Comparison of ENCODE assay signal across 7 cellular contexts in the genomic region with DNA sequence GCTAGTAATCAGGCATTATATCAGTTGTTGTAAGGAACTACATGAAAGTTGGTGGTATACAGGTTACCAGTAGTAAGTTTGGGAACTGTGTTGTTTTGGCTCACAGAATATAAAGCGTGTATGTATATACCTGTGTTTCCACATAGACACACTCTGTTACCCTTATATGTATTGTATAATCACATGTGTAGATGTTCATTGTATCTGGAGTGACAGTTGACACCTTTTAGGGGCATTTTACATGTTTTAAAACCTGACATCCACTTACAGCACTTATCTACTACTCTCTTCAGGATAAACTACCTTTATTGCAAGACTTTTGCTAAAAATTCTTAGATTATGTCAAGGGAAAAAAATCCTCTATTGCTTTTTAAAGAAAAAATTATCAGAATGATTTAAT.
"Had no signal": no experiment of that assay in that cellular context is flagged by ENCODE, and none has a peak within 500 bp of the region (broad histone marks: within the 10 kb centered on the region; RNA-seq: fewer than 3 reads in every experiment).

No MANE protein-coding gene starts in this region.

- DNase-seq: GM23248, GOT3, H7, KBM-7 had no signal

- H3K36me3 ChIP-seq: HAP-1 had no signal

- H3K9me3 ChIP-seq: HAP-1 had no signal

- H3K4me1 ChIP-seq: HAP-1 had no signal

- ATAC-seq: HepG2 had no signal

- H2AFZ ChIP-seq: GM23248 had no signal

- H3K9ac ChIP-seq: GM23248 had no signal

- H3K4me3 ChIP-seq: GM23248, HAP-1 had no signal

- H3K27ac ChIP-seq: GM23248, HL-60 had no signal
